18 cellular contexts compared by ENCODE assay signal in genomic region chr14:74255281-74255680, GRCh38. TPM values are rescaled to one million over a fixed set of nuclear protein-coding genes. Genes with fewer than 3 reads are reported as not detected.
A peak's percentile ranks its signal among the peaks of the same experiment; 100 is the strongest.
DNase-seq lines count a peak whose midpoint lies in the region; TF ChIP-seq lines count a peak whose summit lies in the region.
"Had no signal": no experiment of that assay in that cellular context is flagged by ENCODE, and none has a peak within 500 bp of the region (broad histone marks: within the 10 kb centered on the region; RNA-seq: fewer than 3 reads in every experiment).

No MANE protein-coding gene starts in this region.

- no peak overlapping the region for H3K4me3 ChIP-seq in BE2C (ENCODE audit: low read depth, low read length)

- H3K36me3 ChIP-seq in BE2C = no peaks in the 10 kb centered on the region

- H3K27me3 ChIP-seq in BE2C = peaks cover 74% of the 10 kb centered on the region

- H3K9me3 ChIP-seq in BE2C = no peaks in the 10 kb centered on the region

- DNase-seq in BE2C (peak; percentile 45), DMS 273 (lab: John Stamatoyannopoulos, UW; ENCODE audit: unreplicated experiment) (peak; percentile 92), NCI-H2171 (lab: John Stamatoyannopoulos, UW) (peak; percentile 55), epidermal melanocyte (ENCODE audit: insufficient read length, low spot score) (peak; percentile 7), NCI-H1417 treated with DMSO at 0.1 percent for 48 hours (lab: John Stamatoyannopoulos, UW) (no peak), NCI-H1105 treated with DMSO at 0.1 percent for 48 hours (lab: John Stamatoyannopoulos, UW) (no peak), glomerular visceral epithelial cell (ENCODE audit: extremely low spot score) (no peak)
- DNase-seq: Calu3, Karpas-422, NCI-H1092, NCI-H1436 treated with DMSO at 0.1 percent for 48 hours, NCI-H2029, NCI-H226, NCI-H510A treated with DMSO at 0.1 percent for 48 hours, Right ventricle myocardium superior, RPMI8226 had no signal

- TF ChIP-seq CTCF in BE2C (IDR thresholded peaks at IDR 0.05; ENCODE audit: low read depth, low read length) = no peak

- no peaks in the 10 kb centered on the region for H3K4me1 ChIP-seq in BE2C

RNA-seq across cellular contexts. Expression of gene VSX2, which starts 16.0 kb away (rescaled TPM):
- not detected for polyA plus RNA-seq in BE2C (2012; ENCODE audit: insufficient read depth, insufficient read length, low read depth)
- polyA plus RNA-seq: AG04450, CD14-positive monocyte had no signal

RNA-seq across cellular contexts. Expression of gene ABCD4, which starts 47.5 kb away (rescaled TPM):
- polyA plus RNA-seq in BE2C (2012; ENCODE audit: insufficient read depth, insufficient read length, low read depth) = 59.7 TPM

Comparison
In these comparisons a context has a peak if more than half of its experiments do, and no peak if none do; other contexts are left out.
1. DNase-seq: peak in BE2C (single experiment), DMS 273 (single experiment), NCI-H2171 (single experiment) and epidermal melanocyte (single experiment); none in NCI-H1417 treated with DMSO at 0.1 percent for 48 hours (single experiment), NCI-H1105 treated with DMSO at 0.1 percent for 48 hours (single experiment) and glomerular visceral epithelial cell (single experiment).